ENCODE assay signal across 2 cellular contexts in the genomic region with DNA sequence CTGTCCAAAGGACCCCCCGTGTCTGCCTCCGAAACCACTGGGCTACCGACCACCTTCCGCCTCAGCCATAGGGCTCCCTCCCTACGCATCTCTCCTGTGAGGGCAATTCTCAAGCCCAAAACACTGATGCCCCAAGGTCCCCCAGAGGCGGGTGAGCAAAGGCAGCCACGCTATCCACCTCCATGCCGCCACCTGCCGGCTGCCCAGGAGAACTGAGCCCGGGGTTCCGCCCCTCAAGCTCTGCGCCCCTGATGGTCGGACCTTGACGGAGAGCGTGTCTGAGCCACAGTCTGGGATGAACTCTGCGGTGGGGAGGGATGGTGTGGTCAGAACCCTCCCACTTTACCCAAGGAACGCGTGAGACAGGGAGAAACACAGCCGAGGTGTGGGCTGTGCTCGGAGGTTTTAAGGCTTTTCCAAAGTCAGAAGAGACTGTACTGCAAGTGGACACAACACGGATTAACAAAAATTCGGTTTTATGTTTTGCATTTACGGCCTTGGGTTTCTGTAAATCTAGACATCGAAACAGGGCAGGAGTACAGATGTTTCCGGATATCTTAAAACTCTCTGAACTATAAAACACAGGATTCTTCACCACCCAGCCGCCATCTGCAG.
TF ChIP-seq lines count a peak whose summit lies in the region.

No MANE protein-coding gene starts in this region.

TF ChIP-seq in H1, 55 proteins besides CTCF, POLR2A, EP300 and RAD21 (continues in another document):
- no peak for TF ChIP-seq KDM5A (IDR thresholded peaks at IDR 0.05; ENCODE audit: low read length)
- TF ChIP-seq, protein P1, sequence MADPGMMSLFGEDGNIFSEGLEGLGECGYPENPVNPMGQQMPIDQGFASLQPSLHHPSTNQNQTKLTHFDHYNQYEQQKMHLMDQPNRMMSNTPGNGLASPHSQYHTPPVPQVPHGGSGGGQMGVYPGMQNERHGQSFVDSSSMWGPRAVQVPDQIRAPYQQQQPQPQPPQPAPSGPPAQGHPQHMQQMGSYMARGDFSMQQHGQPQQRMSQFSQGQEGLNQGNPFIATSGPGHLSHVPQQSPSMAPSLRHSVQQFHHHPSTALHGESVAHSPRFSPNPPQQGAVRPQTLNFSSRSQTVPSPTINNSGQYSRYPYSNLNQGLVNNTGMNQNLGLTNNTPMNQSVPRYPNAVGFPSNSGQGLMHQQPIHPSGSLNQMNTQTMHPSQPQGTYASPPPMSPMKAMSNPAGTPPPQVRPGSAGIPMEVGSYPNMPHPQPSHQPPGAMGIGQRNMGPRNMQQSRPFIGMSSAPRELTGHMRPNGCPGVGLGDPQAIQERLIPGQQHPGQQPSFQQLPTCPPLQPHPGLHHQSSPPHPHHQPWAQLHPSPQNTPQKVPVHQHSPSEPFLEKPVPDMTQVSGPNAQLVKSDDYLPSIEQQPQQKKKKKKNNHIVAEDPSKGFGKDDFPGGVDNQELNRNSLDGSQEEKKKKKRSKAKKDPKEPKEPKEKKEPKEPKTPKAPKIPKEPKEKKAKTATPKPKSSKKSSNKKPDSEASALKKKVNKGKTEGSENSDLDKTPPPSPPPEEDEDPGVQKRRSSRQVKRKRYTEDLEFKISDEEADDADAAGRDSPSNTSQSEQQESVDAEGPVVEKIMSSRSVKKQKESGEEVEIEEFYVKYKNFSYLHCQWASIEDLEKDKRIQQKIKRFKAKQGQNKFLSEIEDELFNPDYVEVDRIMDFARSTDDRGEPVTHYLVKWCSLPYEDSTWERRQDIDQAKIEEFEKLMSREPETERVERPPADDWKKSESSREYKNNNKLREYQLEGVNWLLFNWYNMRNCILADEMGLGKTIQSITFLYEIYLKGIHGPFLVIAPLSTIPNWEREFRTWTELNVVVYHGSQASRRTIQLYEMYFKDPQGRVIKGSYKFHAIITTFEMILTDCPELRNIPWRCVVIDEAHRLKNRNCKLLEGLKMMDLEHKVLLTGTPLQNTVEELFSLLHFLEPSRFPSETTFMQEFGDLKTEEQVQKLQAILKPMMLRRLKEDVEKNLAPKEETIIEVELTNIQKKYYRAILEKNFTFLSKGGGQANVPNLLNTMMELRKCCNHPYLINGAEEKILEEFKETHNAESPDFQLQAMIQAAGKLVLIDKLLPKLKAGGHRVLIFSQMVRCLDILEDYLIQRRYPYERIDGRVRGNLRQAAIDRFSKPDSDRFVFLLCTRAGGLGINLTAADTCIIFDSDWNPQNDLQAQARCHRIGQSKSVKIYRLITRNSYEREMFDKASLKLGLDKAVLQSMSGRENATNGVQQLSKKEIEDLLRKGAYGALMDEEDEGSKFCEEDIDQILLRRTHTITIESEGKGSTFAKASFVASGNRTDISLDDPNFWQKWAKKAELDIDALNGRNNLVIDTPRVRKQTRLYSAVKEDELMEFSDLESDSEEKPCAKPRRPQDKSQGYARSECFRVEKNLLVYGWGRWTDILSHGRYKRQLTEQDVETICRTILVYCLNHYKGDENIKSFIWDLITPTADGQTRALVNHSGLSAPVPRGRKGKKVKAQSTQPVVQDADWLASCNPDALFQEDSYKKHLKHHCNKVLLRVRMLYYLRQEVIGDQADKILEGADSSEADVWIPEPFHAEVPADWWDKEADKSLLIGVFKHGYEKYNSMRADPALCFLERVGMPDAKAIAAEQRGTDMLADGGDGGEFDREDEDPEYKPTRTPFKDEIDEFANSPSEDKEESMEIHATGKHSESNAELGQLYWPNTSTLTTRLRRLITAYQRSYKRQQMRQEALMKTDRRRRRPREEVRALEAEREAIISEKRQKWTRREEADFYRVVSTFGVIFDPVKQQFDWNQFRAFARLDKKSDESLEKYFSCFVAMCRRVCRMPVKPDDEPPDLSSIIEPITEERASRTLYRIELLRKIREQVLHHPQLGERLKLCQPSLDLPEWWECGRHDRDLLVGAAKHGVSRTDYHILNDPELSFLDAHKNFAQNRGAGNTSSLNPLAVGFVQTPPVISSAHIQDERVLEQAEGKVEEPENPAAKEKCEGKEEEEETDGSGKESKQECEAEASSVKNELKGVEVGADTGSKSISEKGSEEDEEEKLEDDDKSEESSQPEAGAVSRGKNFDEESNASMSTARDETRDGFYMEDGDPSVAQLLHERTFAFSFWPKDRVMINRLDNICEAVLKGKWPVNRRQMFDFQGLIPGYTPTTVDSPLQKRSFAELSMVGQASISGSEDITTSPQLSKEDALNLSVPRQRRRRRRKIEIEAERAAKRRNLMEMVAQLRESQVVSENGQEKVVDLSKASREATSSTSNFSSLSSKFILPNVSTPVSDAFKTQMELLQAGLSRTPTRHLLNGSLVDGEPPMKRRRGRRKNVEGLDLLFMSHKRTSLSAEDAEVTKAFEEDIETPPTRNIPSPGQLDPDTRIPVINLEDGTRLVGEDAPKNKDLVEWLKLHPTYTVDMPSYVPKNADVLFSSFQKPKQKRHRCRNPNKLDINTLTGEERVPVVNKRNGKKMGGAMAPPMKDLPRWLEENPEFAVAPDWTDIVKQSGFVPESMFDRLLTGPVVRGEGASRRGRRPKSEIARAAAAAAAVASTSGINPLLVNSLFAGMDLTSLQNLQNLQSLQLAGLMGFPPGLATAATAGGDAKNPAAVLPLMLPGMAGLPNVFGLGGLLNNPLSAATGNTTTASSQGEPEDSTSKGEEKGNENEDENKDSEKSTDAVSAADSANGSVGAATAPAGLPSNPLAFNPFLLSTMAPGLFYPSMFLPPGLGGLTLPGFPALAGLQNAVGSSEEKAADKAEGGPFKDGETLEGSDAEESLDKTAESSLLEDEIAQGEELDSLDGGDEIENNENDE (IDR thresholded peaks at IDR 0.05; ENCODE audit: insufficient replicate concordance, low read length): no peak
- no peak for TF ChIP-seq NANOG (IDR thresholded peaks at IDR 0.05; ENCODE audit: insufficient read depth, low read depth, low read length, poor library complexity, severe bottlenecking)
- no peak for TF ChIP-seq MAFK (IDR thresholded peaks at IDR 0.05; ENCODE audit: low read depth, low read length)
- TF ChIP-seq RBBP5 (IDR thresholded peaks at IDR 0.05; ENCODE audit: borderline replicate concordance, low read depth, low read length): no peak
- no peak for TF ChIP-seq TAF7 (optimal IDR thresholded peaks at IDR 0.05; ENCODE audit: borderline replicate concordance, low read depth, low read length)
- no peak for TF ChIP-seq CBX8 (IDR thresholded peaks at IDR 0.05; ENCODE audit: borderline replicate concordance, low read depth, low read length)
- TF ChIP-seq BACH1 (IDR thresholded peaks at IDR 0.05; ENCODE audit: low read length): no peak
- TF ChIP-seq CREB1 (IDR thresholded peaks at IDR 0.05): 0 out of 2 replicates have a peak, but pooled peaks have one; percentile 38
- no peak for TF ChIP-seq POLR2AphosphoS5 (IDR thresholded peaks at IDR 0.05; ENCODE audit: low read depth, low read length)
- no peak for TF ChIP-seq ZNF274 (IDR thresholded peaks at IDR 0.05; ENCODE audit: borderline replicate concordance, extremely low read depth, low read length)
- TF ChIP-seq TCF12 (IDR thresholded peaks at IDR 0.05; ENCODE audit: low read depth, low read length): no peak
- TF ChIP-seq, protein P2, sequence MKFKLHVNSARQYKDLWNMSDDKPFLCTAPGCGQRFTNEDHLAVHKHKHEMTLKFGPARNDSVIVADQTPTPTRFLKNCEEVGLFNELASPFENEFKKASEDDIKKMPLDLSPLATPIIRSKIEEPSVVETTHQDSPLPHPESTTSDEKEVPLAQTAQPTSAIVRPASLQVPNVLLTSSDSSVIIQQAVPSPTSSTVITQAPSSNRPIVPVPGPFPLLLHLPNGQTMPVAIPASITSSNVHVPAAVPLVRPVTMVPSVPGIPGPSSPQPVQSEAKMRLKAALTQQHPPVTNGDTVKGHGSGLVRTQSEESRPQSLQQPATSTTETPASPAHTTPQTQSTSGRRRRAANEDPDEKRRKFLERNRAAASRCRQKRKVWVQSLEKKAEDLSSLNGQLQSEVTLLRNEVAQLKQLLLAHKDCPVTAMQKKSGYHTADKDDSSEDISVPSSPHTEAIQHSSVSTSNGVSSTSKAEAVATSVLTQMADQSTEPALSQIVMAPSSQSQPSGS (IDR thresholded peaks at IDR 0.05; ENCODE audit: low read length): no peak

TF ChIP-seq in GM12891, 5 proteins besides CTCF, POLR2A, EP300 and RAD21:
- no peak for TF ChIP-seq SPI1 (IDR thresholded peaks at IDR 0.05; ENCODE audit: low read depth, low read length)
- TF ChIP-seq PAX5 (IDR thresholded peaks at IDR 0.05; ENCODE audit: insufficient read depth, low read length, severe bottlenecking): no peak
- TF ChIP-seq TAF1 (IDR thresholded peaks at IDR 0.05; ENCODE audit: low read depth, low read length): no peak
- TF ChIP-seq POU2F2 (IDR thresholded peaks at IDR 0.05; ENCODE audit: low read depth, low read length): no peak
- no peak for TF ChIP-seq POLR2AphosphoS5 (IDR thresholded peaks at IDR 0.05; ENCODE audit: low read depth, low read length)
